ENCODE assay signal across 33 cellular contexts in genomic region chrX:127243654-127244053, GRCh38.
"Had no signal": no experiment of that assay in that cellular context is flagged by ENCODE, and none has a peak within 500 bp of the region (broad histone marks: within the 10 kb centered on the region; RNA-seq: fewer than 3 reads in every experiment).

No MANE protein-coding gene starts in this region.

- H3K4me2 ChIP-seq: KMS-11 had no signal

- DNase-seq: Karpas-422, Kasumi-1, MG63, MM.1S, MV-4-11, NCI-H1048, NCI-H1092, NCI-H1092 treated with DMSO at 0.1 percent for 48 hours, NCI-H1105, NCI-H1417, NCI-H1417 treated with DMSO at 0.1 percent for 48 hours, NCI-H1436, NCI-H1436 treated with DMSO at 0.1 percent for 48 hours, NCI-H146, NCI-H1694, NCI-H1694 treated with DMSO at 0.1 percent for 48 hours, NCI-H187, NCI-H187 treated with DMSO at 0.1 percent for 48 hours, NCI-H1930, NCI-H2029, NCI-H2029 treated with DMSO at 0.1 percent for 48 hours, NCI-H2081, NCI-H2081 treated with DMSO at 0.1 percent for 48 hours, NCI-H2107, NCI-H2171, NCI-H2171 treated with DMSO at 0.1 percent for 48 hours, NCI-H2227 treated with DMSO at 0.1 percent for 48 hours, NCI-H226, NCI-H345, NCI-H446, NCI-H446 treated with DMSO at 0.1 percent for 48 hours, NCI-H510A had no signal

- H3K9me3 ChIP-seq: MG63 had no signal

- H3K4me3 ChIP-seq: MG63 had no signal

- H3K36me3 ChIP-seq: MG63 had no signal

- H3K27ac ChIP-seq: KMS-11 had no signal
